9 cellular contexts compared by ENCODE assay signal in the genomic region with DNA sequence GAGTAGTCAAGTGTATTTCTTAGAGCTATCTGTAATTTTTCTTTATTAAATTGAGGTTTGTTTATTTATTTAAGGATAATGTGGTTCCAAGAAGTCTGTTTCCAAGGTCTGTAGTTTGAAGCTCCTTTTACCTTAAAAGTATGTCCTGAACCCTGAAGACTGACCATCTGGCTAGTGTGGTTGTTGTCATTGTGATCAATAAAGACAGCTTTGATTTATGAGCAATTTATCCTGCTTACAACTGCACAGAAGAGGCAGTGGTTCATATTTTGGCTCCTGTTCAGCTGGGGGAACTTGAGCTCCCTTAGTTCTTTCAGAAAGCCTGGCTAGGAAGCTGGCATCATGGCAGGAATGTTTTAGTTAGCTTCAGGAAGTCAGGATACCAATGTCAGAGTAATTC.
DNase-seq lines count a peak whose midpoint lies in the region; ATAC-seq and TF ChIP-seq lines count a peak whose summit lies in the region.
"Had no signal": no experiment of that assay in that cellular context is flagged by ENCODE, and none has a peak within 500 bp of the region (broad histone marks: within the 10 kb centered on the region; RNA-seq: fewer than 3 reads in every experiment).

No MANE protein-coding gene starts in this region.

- no peak overlapping the region for H3K4me3 ChIP-seq in brain microvascular endothelial cell (ENCODE audit: low read depth, low read length)

- in situ Hi-C loops in brain microvascular endothelial cell (cut with HindIII; ENCODE audit: low pct_ligation_motif_present, low sequenced_read_pairs) = no loop called here

- TF ChIP-seq CTCF in AG09319 (IDR thresholded peaks at IDR 0.05; ENCODE audit: low read depth, low read length) (no peak), brain microvascular endothelial cell (IDR thresholded peaks at IDR 0.05; ENCODE audit: low read depth, low read length, missing control alignments) (no peak)

- peak overlapping the region; percentile 31 for H3K27ac ChIP-seq in brain microvascular endothelial cell

- no peak for ATAC-seq in HG03039 (IDR thresholded peaks at IDR 0.05; ENCODE audit: unreplicated experiment)
- ATAC-seq in HG03432 (IDR thresholded peaks at IDR 0.05; ENCODE audit: unreplicated experiment) = no peak

- H3K27me3 ChIP-seq in brain microvascular endothelial cell (replicated peaks) = no peaks in the 10 kb centered on the region

- DNase-seq in AG09319 (ENCODE audit: extremely low read depth, low read depth) = peak; percentile 68
- peak; percentile 16 to 76 (median 41) for DNase-seq in NCI-H1417 (lab: John Stamatoyannopoulos, UW)
- DNase-seq in brain microvascular endothelial cell = peak; percentile 16
- peak; percentile 46 for DNase-seq in midbrain (lab: John Stamatoyannopoulos, UW)
- no peak for DNase-seq in GM19240 (ENCODE audit: insufficient read length, low spot score)
- no peak for DNase-seq in activated CD4-positive, alpha-beta T cell treated with anti-CD3 and anti-CD28 coated beads, Interleukin-2, amount 50 U/mL, for 4 hours
- DNase-seq: GDM1 had no signal

- no peaks in the 10 kb centered on the region for H3K36me3 ChIP-seq in brain microvascular endothelial cell (replicated peaks)

Comparison
In these comparisons a context has a peak if more than half of its experiments do, and no peak if none do; other contexts are left out.
1. DNase-seq: peak in AG09319 (single experiment), NCI-H1417 (3 of 3), brain microvascular endothelial cell (single experiment) and midbrain (single experiment); none in GM19240 (single experiment) and activated CD4-positive, alpha-beta T cell treated with anti-CD3 and anti-CD28 coated beads, Interleukin-2, amount 50 U/mL, for 4 hours (0 of 2).